In the genomic region with DNA sequence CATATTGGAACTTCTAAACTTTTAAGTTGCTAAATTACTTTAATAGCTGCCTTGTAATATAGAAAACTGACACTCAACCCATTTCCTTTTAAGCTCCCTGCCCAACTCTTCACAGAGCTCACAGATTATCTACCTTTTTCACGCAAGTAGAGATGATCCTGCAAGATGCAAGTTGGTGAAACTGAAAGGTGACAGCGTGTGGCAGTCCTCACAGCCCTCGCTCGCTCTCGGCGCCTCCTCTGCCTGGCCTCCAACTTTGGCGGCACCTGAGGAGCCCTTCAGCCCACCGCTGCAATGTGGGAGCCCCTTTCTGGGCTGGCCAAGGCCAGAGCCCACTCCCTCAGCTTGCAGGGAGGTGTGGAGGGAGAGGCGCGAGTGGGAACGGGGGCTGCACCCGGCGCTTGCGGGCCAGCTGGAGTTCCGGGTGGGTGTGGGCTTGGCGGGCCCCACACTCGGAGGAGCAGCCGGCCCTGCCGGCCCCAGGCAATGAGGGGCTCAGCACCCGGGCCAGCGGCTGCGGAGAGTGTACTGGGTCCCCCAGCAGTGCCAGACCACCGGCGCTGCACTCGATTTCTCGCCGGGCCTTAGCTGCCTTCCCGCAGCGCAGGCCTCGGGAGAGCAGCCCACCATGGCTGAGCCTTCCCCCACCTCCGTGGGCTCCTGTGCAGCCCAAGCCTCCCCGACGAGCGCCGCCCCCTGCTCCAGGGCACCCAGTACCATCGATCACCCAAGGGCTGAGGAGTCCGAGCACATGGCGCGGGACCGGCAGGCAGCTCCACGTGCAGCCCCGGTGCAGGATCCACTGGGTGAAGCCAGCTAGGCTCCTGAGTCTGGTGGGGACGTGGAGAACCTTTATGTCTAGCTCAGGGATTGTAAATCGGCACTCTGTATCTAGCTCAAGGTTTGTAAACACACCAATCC, we compare ENCODE assay signal across 1 cellular context.
TF ChIP-seq lines count a peak whose summit lies in the region.

No MANE protein-coding gene starts in this region.

TF ChIP-seq in HepG2, 621 proteins besides CTCF, POLR2A, EP300 and RAD21:
- peak; percentile 19 for TF ChIP-seq RBM22 (optimal IDR thresholded peaks at IDR 0.05; ENCODE audit: low read length)
- TF ChIP-seq, protein P1, sequence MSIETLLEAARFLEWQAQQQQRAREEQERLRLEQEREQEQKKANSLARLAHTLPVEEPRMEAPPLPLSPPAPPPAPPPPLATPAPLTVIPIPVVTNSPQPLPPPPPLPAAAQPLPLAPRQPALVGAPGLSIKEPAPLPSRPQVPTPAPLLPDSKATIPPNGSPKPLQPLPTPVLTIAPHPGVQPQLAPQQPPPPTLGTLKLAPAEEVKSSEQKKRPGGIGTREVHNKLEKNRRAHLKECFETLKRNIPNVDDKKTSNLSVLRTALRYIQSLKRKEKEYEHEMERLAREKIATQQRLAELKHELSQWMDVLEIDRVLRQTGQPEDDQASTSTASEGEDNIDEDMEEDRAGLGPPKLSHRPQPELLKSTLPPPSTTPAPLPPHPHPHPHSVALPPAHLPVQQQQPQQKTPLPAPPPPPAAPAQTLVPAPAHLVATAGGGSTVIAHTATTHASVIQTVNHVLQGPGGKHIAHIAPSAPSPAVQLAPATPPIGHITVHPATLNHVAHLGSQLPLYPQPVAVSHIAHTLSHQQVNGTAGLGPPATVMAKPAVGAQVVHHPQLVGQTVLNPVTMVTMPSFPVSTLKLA (IDR thresholded peaks at IDR 0.05), result 0 out of 2 replicates have a peak, but pooled peaks have one; percentile 7
- peak; percentile 47 for TF ChIP-seq AGO2 (optimal IDR thresholded peaks at IDR 0.05; ENCODE audit: low read depth, low read length)
